1 cellular context compared by ENCODE assay signal in the genomic region with DNA sequence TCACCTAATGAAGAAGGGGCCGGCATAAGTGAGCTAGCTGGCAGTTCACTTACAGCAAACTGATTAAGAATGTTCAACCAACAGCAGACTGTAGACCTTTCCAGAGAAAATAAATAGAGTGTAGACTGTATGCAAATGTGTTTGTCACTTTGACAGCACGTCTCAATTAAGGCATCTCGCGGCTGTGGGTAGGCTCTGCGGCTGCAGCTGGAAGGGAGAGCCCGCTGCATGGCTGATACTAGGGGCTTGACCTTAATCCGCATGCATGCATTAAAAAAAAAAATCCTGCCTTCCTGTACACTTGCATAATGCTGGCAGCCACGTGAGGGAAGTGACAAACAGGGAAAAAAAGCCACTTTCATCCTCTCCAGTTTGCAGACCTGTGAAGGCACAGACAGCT.
TF ChIP-seq lines count a peak whose summit lies in the region.

No MANE protein-coding gene starts in this region.

TF ChIP-seq in GM23338, 12 proteins besides CTCF, POLR2A, EP300 and RAD21 (continued from another document):
- TF ChIP-seq NANOG (IDR thresholded peaks at IDR 0.05; ENCODE audit: borderline replicate concordance) (no peak), ZNF331 (CRISPR knock-in tag; IDR thresholded peaks at IDR 0.05; ENCODE audit: low read depth) (no peak), CREB1 (CRISPR knock-in tag; IDR thresholded peaks at IDR 0.05; ENCODE audit: low read depth) (no peak)
TF ChIP-seq in GM23338: peak in this region for 0.
